In genomic region chr7:2120251-2120660, GRCh38 we compare ENCODE assay signal across 12 cellular contexts.
DNase-seq lines count a peak whose midpoint lies in the region; ATAC-seq and TF ChIP-seq lines count a peak whose summit lies in the region.
"Had no signal": no experiment of that assay in that cellular context is flagged by ENCODE, and none has a peak within 500 bp of the region (broad histone marks: within the 10 kb centered on the region; RNA-seq: fewer than 3 reads in every experiment).

No MANE protein-coding gene starts in this region.

- TF ChIP-seq CTCF in RWPE1 (conservative IDR thresholded peaks at IDR 0.05; ENCODE audit: low read depth) = no peak
- TF ChIP-seq CTCF in uterus (IDR thresholded peaks at IDR 0.05) = no peak

- H3K9me3 ChIP-seq in uterus = no peaks in the 10 kb centered on the region
- H3K9me3 ChIP-seq: neutrophil had no signal

- H3K9me3 Mint-ChIP-seq in activated naive CD8-positive, alpha-beta T cell treated with anti-CD3 and anti-CD28 coated beads, Interleukin-2, amount 50 U/mL, for 24 hours = no peaks in the 10 kb centered on the region

- TF ChIP-seq POLR2A in uterus (IDR thresholded peaks at IDR 0.05) = no peak

- intact Hi-C loops in uterus (cut with DNase I; ENCODE audit: low total_unique reads) = no loop called here

- peaks cover 29% of the 10 kb centered on the region for H3K4me1 Mint-ChIP-seq in activated naive CD8-positive, alpha-beta T cell treated with anti-CD3 and anti-CD28 coated beads, Interleukin-2, amount 50 U/mL, for 24 hours

- peak; percentile 67 for ATAC-seq in activated naive CD8-positive, alpha-beta T cell treated with anti-CD3 and anti-CD28 coated beads, Interleukin-2, amount 50 U/mL, for 24 hours
- no peak for ATAC-seq in GM19324 (IDR thresholded peaks at IDR 0.05; ENCODE audit: low FRiP score, unreplicated experiment)
- ATAC-seq: SK-N-SH treated with all-trans-retinoic acid at 6 μM for 48 hours had no signal

- H3K27me3 ChIP-seq in uterus = no peaks in the 10 kb centered on the region
- H3K27me3 ChIP-seq: neutrophil had no signal

- DNase-seq in RWPE1 (ENCODE audit: low spot score) (no peak), A172 (ENCODE audit: low spot score) (no peak), NCI-H69 (lab: John Stamatoyannopoulos, UW) (no peak), uterus (no peak)
- peak; percentile 28 for DNase-seq in activated CD4-positive, alpha-beta T cell treated with anti-CD3 and anti-CD28 coated beads, Interleukin-2, amount 50 U/mL, for 1 hour
- DNase-seq in activated naive CD8-positive, alpha-beta T cell treated with anti-CD3 and anti-CD28 coated beads, Interleukin-2, amount 50 U/mL, for 24 hours = peak; percentile 47
- peak; percentile 16 to 23 for DNase-seq in stimulated activated CD8-positive, alpha-beta memory T cell treated with anti-CD3 and anti-CD28 coated beads, Interleukin-15, amount 100 ng/mL, for 4 hours (ENCODE audit: low read depth in 2 of 2)
- DNase-seq: amygdala, DMS53 had no signal

- peak overlapping the region; percentile 11; the same call in 1 of the 2 replicates for H3K27ac ChIP-seq in RWPE1
- no peak overlapping the region for H3K27ac ChIP-seq in uterus
- H3K27ac ChIP-seq: neutrophil had no signal

- H3K36me3 Mint-ChIP-seq in activated naive CD8-positive, alpha-beta T cell treated with anti-CD3 and anti-CD28 coated beads, Interleukin-2, amount 50 U/mL, for 24 hours (ENCODE audit: low read depth) = peaks cover 6% of the 10 kb centered on the region

- no peaks in the 10 kb centered on the region for H3K36me3 ChIP-seq in uterus

- H3K4me3 Mint-ChIP-seq in activated naive CD8-positive, alpha-beta T cell treated with anti-CD3 and anti-CD28 coated beads, Interleukin-2, amount 50 U/mL, for 24 hours = no peak overlapping the region

- no peak overlapping the region for H3K4me3 ChIP-seq in uterus

- POLR2A ChIA-PET in RWPE1 (lab: Yijun Ruan, JAX; ENCODE audit: low non-redundant PET) = no interaction called here

- peaks cover 0 to 5% of the 10 kb centered on the region in 2 donors for H3K4me1 ChIP-seq in uterus

- H3K27ac Mint-ChIP-seq in activated naive CD8-positive, alpha-beta T cell treated with anti-CD3 and anti-CD28 coated beads, Interleukin-2, amount 50 U/mL, for 24 hours = peak overlapping the region; percentile 70

- CTCF ChIA-PET in RWPE1 (lab: Yijun Ruan, JAX) = no interaction called here

- H3K27me3 Mint-ChIP-seq in activated naive CD8-positive, alpha-beta T cell treated with anti-CD3 and anti-CD28 coated beads, Interleukin-2, amount 50 U/mL, for 24 hours = no peaks in the 10 kb centered on the region

Comparison
In these comparisons a context has a peak if more than half of its experiments do, and no peak if none do; other contexts are left out.
1. DNase-seq: peak in activated CD4-positive, alpha-beta T cell treated with anti-CD3 and anti-CD28 coated beads, Interleukin-2, amount 50 U/mL, for 1 hour (single experiment), activated naive CD8-positive, alpha-beta T cell treated with anti-CD3 and anti-CD28 coated beads, Interleukin-2, amount 50 U/mL, for 24 hours (single experiment) and stimulated activated CD8-positive, alpha-beta memory T cell treated with anti-CD3 and anti-CD28 coated beads, Interleukin-15, amount 100 ng/mL, for 4 hours (2 of 2); none in RWPE1 (single experiment), A172 (single experiment), NCI-H69 (single experiment) and uterus (0 of 2).